1 cellular context compared by ENCODE assay signal in the genomic region with DNA sequence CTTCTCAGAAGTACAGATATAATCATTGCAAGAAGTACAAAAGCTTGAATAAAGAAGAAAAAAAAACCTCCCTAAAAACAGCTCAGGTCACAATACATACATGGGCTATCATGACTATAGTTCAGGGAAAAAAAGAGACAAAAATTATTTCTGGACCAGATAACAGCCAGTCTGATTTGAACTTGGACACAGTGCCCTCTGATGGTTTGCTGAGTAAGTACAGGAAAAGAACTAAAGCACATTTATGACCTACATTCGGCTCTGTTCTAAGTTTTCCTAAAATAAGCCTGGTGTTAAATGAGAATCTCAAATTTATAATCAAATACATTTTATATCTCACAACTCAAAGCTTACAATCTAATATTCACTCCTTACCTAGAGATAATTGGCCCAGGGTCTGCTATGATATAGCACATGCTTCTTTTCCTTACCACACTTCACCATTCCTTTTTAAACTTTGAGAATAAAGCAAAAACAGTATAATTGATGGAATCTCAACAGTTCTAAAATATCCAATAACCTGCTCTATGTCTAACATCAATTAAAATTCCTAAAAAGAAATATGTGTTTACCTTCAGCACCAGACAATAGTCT.
TF ChIP-seq lines count a peak whose summit lies in the region.

No MANE protein-coding gene starts in this region.

TF ChIP-seq in HepG2, 621 proteins besides CTCF, POLR2A, EP300 and RAD21 (continued from another document):
- TF ChIP-seq MAFF (IDR thresholded peaks at IDR 0.05; ENCODE audit: low read depth, low read length), result 0 out of 2 replicates have a peak, but pooled peaks have one; percentile 5
- TF ChIP-seq, protein P1, sequence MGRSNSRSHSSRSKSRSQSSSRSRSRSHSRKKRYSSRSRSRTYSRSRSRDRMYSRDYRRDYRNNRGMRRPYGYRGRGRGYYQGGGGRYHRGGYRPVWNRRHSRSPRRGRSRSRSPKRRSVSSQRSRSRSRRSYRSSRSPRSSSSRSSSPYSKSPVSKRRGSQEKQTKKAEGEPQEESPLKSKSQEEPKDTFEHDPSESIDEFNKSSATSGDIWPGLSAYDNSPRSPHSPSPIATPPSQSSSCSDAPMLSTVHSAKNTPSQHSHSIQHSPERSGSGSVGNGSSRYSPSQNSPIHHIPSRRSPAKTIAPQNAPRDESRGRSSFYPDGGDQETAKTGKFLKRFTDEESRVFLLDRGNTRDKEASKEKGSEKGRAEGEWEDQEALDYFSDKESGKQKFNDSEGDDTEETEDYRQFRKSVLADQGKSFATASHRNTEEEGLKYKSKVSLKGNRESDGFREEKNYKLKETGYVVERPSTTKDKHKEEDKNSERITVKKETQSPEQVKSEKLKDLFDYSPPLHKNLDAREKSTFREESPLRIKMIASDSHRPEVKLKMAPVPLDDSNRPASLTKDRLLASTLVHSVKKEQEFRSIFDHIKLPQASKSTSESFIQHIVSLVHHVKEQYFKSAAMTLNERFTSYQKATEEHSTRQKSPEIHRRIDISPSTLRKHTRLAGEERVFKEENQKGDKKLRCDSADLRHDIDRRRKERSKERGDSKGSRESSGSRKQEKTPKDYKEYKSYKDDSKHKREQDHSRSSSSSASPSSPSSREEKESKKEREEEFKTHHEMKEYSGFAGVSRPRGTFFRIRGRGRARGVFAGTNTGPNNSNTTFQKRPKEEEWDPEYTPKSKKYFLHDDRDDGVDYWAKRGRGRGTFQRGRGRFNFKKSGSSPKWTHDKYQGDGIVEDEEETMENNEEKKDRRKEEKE (IDR thresholded peaks at IDR 0.05), result no peak
- TF ChIP-seq MAFK (conservative IDR thresholded peaks at IDR 0.05 in 1 of 2, IDR thresholded peaks at IDR 0.05 in 1 of 2; ENCODE audit: low read length in 2 of 2), result 0 out of 4 replicates have a peak, but pooled peaks of 1 of the 2 experiments have one; percentile 5
- TF ChIP-seq ELF3 (CRISPR knock-in tag; IDR thresholded peaks at IDR 0.05), result 0 out of 2 replicates have a peak, but pooled peaks have one; percentile 21
TF ChIP-seq in HepG2: peak in this region for 11.
